Comparison of ENCODE assay signal across 11 cellular contexts in genomic region chr7:139648617-139648932, GRCh38.
DNase-seq lines count a peak whose midpoint lies in the region; ATAC-seq and TF ChIP-seq lines count a peak whose summit lies in the region.
"Had no signal": no experiment of that assay in that cellular context is flagged by ENCODE, and none has a peak within 500 bp of the region (broad histone marks: within the 10 kb centered on the region; RNA-seq: fewer than 3 reads in every experiment).

No MANE protein-coding gene starts in this region.

- peaks cover 2% of the 10 kb centered on the region for H3K36me3 Mint-ChIP-seq in activated CD4-positive, alpha-beta T cell treated with anti-CD3 and anti-CD28 coated beads for 36 hours (ENCODE audit: low read depth)

- intact Hi-C loops in activated CD4-positive, alpha-beta T cell treated with anti-CD3 and anti-CD28 coated beads for 36 hours (cut with DNase I, micrococcal nuclease) = loop anchor here in 1 of 2 experiments (1.0 kb wide), 1 partner anchor 21 kb away; no protein-coding TSS in a partner anchor
- intact Hi-C loops in heart right ventricle (cut with DNase I) = loop anchor here in 8 of 10 donors (1.0 to 5.0 kb wide), 8 partner anchors 84 to 354 kb away; partner anchors contain the start of gene HIPK2 (in 5 of the 8)

- peak overlapping the region in 1 of 5 donors; percentile 26 for H3K9ac ChIP-seq in subcutaneous abdominal adipose tissue (ENCODE audit: low read length in 5 of 5)

- H3K9me3 Mint-ChIP-seq in activated CD4-positive, alpha-beta T cell treated with anti-CD3 and anti-CD28 coated beads for 36 hours (ENCODE audit: low read depth) = no peaks in the 10 kb centered on the region

- peak overlapping the region; percentile 52 for H3K4me3 Mint-ChIP-seq in activated CD4-positive, alpha-beta T cell treated with anti-CD3 and anti-CD28 coated beads for 36 hours

- WGBS in heart right ventricle, 2 donors = 52 to 58% methylated on average over 12 of the region's 12 CpGs

- H3K4me3 ChIP-seq in heart right ventricle (peak overlapping the region in 4 of 10 donors; percentile 3 to 27 (median 16)), subcutaneous abdominal adipose tissue (ENCODE audit: low read depth in 1 of 5, low read length in 5 of 5) (peak overlapping the region in 2 of 5 donors; percentile 12 to 34)

- H3K36me3 ChIP-seq in heart right ventricle = peaks cover 0 to 27% (median 0%) of the 10 kb centered on the region in 9 donors
- peaks cover 0 to 11% (median 5%) of the 10 kb centered on the region in 5 donors for H3K36me3 ChIP-seq in subcutaneous abdominal adipose tissue (ENCODE audit: control insufficient read depth in 5 of 5, insufficient read depth in 5 of 5, low read length in 5 of 5)

- no peak for TF ChIP-seq CTCF in heart right ventricle (IDR thresholded peaks at IDR 0.05)

- POLR2A ChIA-PET in activated CD4-positive, alpha-beta T cell treated with anti-CD3 and anti-CD28 coated beads for 36 hours (lab: Charles Lee) = interaction anchor here (0.7 kb wide), 1 partner anchor 46 kb away, joined by 4 read pairs; no protein-coding TSS in a partner anchor

- H3K9me3 ChIP-seq in heart right ventricle (no peaks in the 10 kb centered on the region), subcutaneous abdominal adipose tissue (ENCODE audit: control insufficient read depth in 5 of 5, low read length in 5 of 5) (no peaks in the 10 kb centered on the region)

- no peak for DNase-seq in activated CD4-positive, alpha-beta T cell treated with anti-CD3 and anti-CD28 coated beads for 36 hours
- DNase-seq in activated CD4-positive, alpha-beta T cell treated with anti-CD3 and anti-CD28 coated beads, Interleukin-2, amount 50 U/mL, for 4 hours = no peak
- DNase-seq in NCI-H2227 (lab: John Stamatoyannopoulos, UW; ENCODE audit: unreplicated experiment) = peak; percentile 64
- peak in 1 of 2 donors; percentile 21 for DNase-seq in heart right ventricle
- DNase-seq in DMS53 treated with DMSO at 0.1 percent for 48 hours (lab: John Stamatoyannopoulos, UW; ENCODE audit: unreplicated experiment) = no peak
- no peak for DNase-seq in stimulated activated CD8-positive, alpha-beta memory T cell treated with anti-CD3 and anti-CD28 coated beads, Interleukin-4, amount 100 ng/mL, for 48 hours
- DNase-seq: NCI-H1694; stimulated activated CD4-positive, alpha-beta T cell treated with anti-CD3 and anti-CD28 coated beads, Interleukin-4, amount 100 ng/mL, for 4 hours; WERI-Rb-1 had no signal

- peak overlapping the region; percentile 70 for H3K27ac Mint-ChIP-seq in activated CD4-positive, alpha-beta T cell treated with anti-CD3 and anti-CD28 coated beads for 36 hours

- CTCF ChIA-PET in activated CD4-positive, alpha-beta T cell treated with anti-CD3 and anti-CD28 coated beads for 36 hours (lab: Charles Lee) = interaction anchor here (0.8 to 5.0 kb wide), 10 partner anchors 12 to 149 kb away, joined by 3 to 94 read pairs (median 14); no protein-coding TSS in a partner anchor

- H3K27ac ChIP-seq in heart right ventricle (peak overlapping the region; percentile 51 to 84 (median 78)), subcutaneous abdominal adipose tissue (ENCODE audit: low read depth, low read length) (peak overlapping the region; percentile 73)
- H3K27ac ChIP-seq: WERI-Rb-1 had no signal

- H3K27me3 ChIP-seq in heart right ventricle (no peaks in the 10 kb centered on the region), subcutaneous abdominal adipose tissue (ENCODE audit: control insufficient read depth in 5 of 5, insufficient read depth in 4 of 5, low read length in 5 of 5) (no peaks in the 10 kb centered on the region)

- peaks cover 11 to 81% (median 75%) of the 10 kb centered on the region in 9 donors for H3K4me1 ChIP-seq in heart right ventricle
- H3K4me1 ChIP-seq in subcutaneous abdominal adipose tissue (ENCODE audit: control insufficient read depth in 5 of 5, insufficient read depth in 5 of 5, low read length in 5 of 5) = peaks cover 0 to 68% (median 25%) of the 10 kb centered on the region in 5 donors

- peak; percentile 2 for ATAC-seq in activated CD4-positive, alpha-beta T cell treated with anti-CD3 and anti-CD28 coated beads for 36 hours
- peak; percentile 18 to 69 (median 34) for ATAC-seq in heart right ventricle
- ATAC-seq in HG02884 (IDR thresholded peaks at IDR 0.05; ENCODE audit: unreplicated experiment) = no peak

- H3K4me1 Mint-ChIP-seq in activated CD4-positive, alpha-beta T cell treated with anti-CD3 and anti-CD28 coated beads for 36 hours = peaks cover 65% of the 10 kb centered on the region

- no peaks in the 10 kb centered on the region for H3K27me3 Mint-ChIP-seq in activated CD4-positive, alpha-beta T cell treated with anti-CD3 and anti-CD28 coated beads for 36 hours
